In the genomic region with DNA sequence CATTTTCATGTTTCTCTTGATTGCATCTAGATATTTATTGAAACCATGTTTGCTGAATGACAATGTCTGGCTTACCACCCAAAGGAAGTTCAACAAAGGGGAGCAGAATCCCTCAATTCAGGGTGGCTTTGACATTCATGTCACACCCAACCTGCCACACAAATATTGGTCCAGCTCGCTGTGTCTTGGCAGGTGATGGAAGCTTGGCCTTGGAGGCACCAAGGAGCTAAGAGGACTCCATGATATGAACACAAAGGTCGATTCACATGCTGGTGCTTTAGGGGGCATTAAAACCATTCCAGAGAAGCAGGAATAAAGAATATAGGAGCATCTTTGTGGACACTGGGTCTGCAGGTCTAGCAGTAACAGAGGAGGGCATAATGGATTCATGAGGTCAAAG, we compare ENCODE assay signal across 1 cellular context.
TF ChIP-seq lines count a peak whose summit lies in the region.

No MANE protein-coding gene starts in this region.

TF ChIP-seq in K562, 482 proteins besides CTCF, POLR2A, EP300 and RAD21 (continued from another document):
- TF ChIP-seq NR4A1 (CRISPR knock-in tag; IDR thresholded peaks at IDR 0.05): no peak
- peak; percentile 77 for TF ChIP-seq NR4A1 (tag; IDR thresholded peaks at IDR 0.05)
- no peak for TF ChIP-seq CAMTA2 (CRISPR knock-in tag; conservative IDR thresholded peaks at IDR 0.05)
- TF ChIP-seq, protein P1, sequence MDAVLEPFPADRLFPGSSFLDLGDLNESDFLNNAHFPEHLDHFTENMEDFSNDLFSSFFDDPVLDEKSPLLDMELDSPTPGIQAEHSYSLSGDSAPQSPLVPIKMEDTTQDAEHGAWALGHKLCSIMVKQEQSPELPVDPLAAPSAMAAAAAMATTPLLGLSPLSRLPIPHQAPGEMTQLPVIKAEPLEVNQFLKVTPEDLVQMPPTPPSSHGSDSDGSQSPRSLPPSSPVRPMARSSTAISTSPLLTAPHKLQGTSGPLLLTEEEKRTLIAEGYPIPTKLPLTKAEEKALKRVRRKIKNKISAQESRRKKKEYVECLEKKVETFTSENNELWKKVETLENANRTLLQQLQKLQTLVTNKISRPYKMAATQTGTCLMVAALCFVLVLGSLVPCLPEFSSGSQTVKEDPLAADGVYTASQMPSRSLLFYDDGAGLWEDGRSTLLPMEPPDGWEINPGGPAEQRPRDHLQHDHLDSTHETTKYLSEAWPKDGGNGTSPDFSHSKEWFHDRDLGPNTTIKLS (IDR thresholded peaks at IDR 0.05; ENCODE audit: borderline replicate concordance, low read depth): no peak
- TF ChIP-seq, protein P2, sequence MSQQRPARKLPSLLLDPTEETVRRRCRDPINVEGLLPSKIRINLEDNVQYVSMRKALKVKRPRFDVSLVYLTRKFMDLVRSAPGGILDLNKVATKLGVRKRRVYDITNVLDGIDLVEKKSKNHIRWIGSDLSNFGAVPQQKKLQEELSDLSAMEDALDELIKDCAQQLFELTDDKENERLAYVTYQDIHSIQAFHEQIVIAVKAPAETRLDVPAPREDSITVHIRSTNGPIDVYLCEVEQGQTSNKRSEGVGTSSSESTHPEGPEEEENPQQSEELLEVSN (IDR thresholded peaks at IDR 0.05; ENCODE audit: borderline replicate concordance in 1 of 2, extremely low read depth in 1 of 2, insufficient read depth in 1 of 2, insufficient read length in 1 of 2, low read depth in 1 of 2, low read length in 1 of 2, poor library complexity in 1 of 2, severe bottlenecking in 1 of 2): no peak
- TF ChIP-seq BDP1 (IDR thresholded peaks at IDR 0.05; ENCODE audit: insufficient read depth, insufficient read length): no peak
- no peak for TF ChIP-seq GATAD2A (IDR thresholded peaks at IDR 0.05)
- TF ChIP-seq PCBP1 (IDR thresholded peaks at IDR 0.05; ENCODE audit: low read depth, low read length, poor library complexity, severe bottlenecking): no peak
- no peak for TF ChIP-seq ZNF717 (CRISPR knock-in tag; IDR thresholded peaks at IDR 0.05)
- TF ChIP-seq NUFIP1 (IDR thresholded peaks at IDR 0.05; ENCODE audit: partially characterized antibody): no peak
- TF ChIP-seq HMGN3 (IDR thresholded peaks at IDR 0.05; ENCODE audit: borderline replicate concordance, extremely low read depth, insufficient read length, low read depth, low read length): no peak
- no peak for TF ChIP-seq NFIC (IDR thresholded peaks at IDR 0.05)
- no peak for TF ChIP-seq FOSL1 (tag; conservative IDR thresholded peaks at IDR 0.05)
- TF ChIP-seq, protein P3, sequence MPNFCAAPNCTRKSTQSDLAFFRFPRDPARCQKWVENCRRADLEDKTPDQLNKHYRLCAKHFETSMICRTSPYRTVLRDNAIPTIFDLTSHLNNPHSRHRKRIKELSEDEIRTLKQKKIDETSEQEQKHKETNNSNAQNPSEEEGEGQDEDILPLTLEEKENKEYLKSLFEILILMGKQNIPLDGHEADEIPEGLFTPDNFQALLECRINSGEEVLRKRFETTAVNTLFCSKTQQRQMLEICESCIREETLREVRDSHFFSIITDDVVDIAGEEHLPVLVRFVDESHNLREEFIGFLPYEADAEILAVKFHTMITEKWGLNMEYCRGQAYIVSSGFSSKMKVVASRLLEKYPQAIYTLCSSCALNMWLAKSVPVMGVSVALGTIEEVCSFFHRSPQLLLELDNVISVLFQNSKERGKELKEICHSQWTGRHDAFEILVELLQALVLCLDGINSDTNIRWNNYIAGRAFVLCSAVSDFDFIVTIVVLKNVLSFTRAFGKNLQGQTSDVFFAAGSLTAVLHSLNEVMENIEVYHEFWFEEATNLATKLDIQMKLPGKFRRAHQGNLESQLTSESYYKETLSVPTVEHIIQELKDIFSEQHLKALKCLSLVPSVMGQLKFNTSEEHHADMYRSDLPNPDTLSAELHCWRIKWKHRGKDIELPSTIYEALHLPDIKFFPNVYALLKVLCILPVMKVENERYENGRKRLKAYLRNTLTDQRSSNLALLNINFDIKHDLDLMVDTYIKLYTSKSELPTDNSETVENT (CRISPR knock-in tag; IDR thresholded peaks at IDR 0.05): no peak
- TF ChIP-seq E2F3 (CRISPR knock-in tag; IDR thresholded peaks at IDR 0.05): no peak
- TF ChIP-seq LCOR (CRISPR knock-in tag; IDR thresholded peaks at IDR 0.05): no peak
- no peak for TF ChIP-seq OTX1 (CRISPR knock-in tag; IDR thresholded peaks at IDR 0.05)
- no peak for TF ChIP-seq JUNB (CRISPR knock-in tag; conservative IDR thresholded peaks at IDR 0.05)
- no peak for TF ChIP-seq NCOR1 (IDR thresholded peaks at IDR 0.05)
- TF ChIP-seq, protein P4, sequence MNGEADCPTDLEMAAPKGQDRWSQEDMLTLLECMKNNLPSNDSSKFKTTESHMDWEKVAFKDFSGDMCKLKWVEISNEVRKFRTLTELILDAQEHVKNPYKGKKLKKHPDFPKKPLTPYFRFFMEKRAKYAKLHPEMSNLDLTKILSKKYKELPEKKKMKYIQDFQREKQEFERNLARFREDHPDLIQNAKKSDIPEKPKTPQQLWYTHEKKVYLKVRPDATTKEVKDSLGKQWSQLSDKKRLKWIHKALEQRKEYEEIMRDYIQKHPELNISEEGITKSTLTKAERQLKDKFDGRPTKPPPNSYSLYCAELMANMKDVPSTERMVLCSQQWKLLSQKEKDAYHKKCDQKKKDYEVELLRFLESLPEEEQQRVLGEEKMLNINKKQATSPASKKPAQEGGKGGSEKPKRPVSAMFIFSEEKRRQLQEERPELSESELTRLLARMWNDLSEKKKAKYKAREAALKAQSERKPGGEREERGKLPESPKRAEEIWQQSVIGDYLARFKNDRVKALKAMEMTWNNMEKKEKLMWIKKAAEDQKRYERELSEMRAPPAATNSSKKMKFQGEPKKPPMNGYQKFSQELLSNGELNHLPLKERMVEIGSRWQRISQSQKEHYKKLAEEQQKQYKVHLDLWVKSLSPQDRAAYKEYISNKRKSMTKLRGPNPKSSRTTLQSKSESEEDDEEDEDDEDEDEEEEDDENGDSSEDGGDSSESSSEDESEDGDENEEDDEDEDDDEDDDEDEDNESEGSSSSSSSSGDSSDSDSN (IDR thresholded peaks at IDR 0.05; ENCODE audit: borderline replicate concordance in 1 of 2, low read depth in 2 of 2, low read length in 2 of 2): no peak
- no peak for TF ChIP-seq NR2C1 (IDR thresholded peaks at IDR 0.05)
- TF ChIP-seq NR2C1 (tag; IDR thresholded peaks at IDR 0.05): peak; percentile 62; the same call in 1 of the 2 replicates
- no peak for TF ChIP-seq TAF1 (IDR thresholded peaks at IDR 0.05; ENCODE audit: control insufficient read depth, extremely low read depth, insufficient read depth, low read length, severe bottlenecking)
- TF ChIP-seq ZNF586 (CRISPR knock-in tag; conservative IDR thresholded peaks at IDR 0.05): no peak
- TF ChIP-seq, protein P5, sequence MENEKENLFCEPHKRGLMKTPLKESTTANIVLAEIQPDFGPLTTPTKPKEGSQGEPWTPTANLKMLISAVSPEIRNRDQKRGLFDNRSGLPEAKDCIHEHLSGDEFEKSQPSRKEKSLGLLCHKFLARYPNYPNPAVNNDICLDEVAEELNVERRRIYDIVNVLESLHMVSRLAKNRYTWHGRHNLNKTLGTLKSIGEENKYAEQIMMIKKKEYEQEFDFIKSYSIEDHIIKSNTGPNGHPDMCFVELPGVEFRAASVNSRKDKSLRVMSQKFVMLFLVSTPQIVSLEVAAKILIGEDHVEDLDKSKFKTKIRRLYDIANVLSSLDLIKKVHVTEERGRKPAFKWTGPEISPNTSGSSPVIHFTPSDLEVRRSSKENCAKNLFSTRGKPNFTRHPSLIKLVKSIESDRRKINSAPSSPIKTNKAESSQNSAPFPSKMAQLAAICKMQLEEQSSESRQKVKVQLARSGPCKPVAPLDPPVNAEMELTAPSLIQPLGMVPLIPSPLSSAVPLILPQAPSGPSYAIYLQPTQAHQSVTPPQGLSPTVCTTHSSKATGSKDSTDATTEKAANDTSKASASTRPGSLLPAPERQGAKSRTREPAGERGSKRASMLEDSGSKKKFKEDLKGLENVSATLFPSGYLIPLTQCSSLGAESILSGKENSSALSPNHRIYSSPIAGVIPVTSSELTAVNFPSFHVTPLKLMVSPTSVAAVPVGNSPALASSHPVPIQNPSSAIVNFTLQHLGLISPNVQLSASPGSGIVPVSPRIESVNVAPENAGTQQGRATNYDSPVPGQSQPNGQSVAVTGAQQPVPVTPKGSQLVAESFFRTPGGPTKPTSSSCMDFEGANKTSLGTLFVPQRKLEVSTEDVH (IDR thresholded peaks at IDR 0.05; ENCODE audit: low read depth, partially characterized antibody): no peak
- no peak for TF ChIP-seq CBFA2T3 (IDR thresholded peaks at IDR 0.05)
- TF ChIP-seq, protein P6, sequence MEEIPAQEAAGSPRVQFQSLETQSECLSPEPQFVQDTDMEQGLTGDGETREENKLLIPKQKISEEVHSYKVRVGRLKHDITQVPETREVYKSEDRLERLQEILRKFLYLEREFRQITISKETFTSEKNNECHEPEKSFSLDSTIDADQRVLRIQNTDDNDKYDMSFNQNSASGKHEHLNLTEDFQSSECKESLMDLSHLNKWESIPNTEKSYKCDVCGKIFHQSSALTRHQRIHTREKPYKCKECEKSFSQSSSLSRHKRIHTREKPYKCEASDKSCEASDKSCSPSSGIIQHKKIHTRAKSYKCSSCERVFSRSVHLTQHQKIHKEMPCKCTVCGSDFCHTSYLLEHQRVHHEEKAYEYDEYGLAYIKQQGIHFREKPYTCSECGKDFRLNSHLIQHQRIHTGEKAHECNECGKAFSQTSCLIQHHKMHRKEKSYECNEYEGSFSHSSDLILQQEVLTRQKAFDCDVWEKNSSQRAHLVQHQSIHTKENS (CRISPR knock-in tag; IDR thresholded peaks at IDR 0.05): no peak
- TF ChIP-seq DDX20 (tag; IDR thresholded peaks at IDR 0.05; ENCODE audit: low read depth): no peak
- TF ChIP-seq, protein P7, sequence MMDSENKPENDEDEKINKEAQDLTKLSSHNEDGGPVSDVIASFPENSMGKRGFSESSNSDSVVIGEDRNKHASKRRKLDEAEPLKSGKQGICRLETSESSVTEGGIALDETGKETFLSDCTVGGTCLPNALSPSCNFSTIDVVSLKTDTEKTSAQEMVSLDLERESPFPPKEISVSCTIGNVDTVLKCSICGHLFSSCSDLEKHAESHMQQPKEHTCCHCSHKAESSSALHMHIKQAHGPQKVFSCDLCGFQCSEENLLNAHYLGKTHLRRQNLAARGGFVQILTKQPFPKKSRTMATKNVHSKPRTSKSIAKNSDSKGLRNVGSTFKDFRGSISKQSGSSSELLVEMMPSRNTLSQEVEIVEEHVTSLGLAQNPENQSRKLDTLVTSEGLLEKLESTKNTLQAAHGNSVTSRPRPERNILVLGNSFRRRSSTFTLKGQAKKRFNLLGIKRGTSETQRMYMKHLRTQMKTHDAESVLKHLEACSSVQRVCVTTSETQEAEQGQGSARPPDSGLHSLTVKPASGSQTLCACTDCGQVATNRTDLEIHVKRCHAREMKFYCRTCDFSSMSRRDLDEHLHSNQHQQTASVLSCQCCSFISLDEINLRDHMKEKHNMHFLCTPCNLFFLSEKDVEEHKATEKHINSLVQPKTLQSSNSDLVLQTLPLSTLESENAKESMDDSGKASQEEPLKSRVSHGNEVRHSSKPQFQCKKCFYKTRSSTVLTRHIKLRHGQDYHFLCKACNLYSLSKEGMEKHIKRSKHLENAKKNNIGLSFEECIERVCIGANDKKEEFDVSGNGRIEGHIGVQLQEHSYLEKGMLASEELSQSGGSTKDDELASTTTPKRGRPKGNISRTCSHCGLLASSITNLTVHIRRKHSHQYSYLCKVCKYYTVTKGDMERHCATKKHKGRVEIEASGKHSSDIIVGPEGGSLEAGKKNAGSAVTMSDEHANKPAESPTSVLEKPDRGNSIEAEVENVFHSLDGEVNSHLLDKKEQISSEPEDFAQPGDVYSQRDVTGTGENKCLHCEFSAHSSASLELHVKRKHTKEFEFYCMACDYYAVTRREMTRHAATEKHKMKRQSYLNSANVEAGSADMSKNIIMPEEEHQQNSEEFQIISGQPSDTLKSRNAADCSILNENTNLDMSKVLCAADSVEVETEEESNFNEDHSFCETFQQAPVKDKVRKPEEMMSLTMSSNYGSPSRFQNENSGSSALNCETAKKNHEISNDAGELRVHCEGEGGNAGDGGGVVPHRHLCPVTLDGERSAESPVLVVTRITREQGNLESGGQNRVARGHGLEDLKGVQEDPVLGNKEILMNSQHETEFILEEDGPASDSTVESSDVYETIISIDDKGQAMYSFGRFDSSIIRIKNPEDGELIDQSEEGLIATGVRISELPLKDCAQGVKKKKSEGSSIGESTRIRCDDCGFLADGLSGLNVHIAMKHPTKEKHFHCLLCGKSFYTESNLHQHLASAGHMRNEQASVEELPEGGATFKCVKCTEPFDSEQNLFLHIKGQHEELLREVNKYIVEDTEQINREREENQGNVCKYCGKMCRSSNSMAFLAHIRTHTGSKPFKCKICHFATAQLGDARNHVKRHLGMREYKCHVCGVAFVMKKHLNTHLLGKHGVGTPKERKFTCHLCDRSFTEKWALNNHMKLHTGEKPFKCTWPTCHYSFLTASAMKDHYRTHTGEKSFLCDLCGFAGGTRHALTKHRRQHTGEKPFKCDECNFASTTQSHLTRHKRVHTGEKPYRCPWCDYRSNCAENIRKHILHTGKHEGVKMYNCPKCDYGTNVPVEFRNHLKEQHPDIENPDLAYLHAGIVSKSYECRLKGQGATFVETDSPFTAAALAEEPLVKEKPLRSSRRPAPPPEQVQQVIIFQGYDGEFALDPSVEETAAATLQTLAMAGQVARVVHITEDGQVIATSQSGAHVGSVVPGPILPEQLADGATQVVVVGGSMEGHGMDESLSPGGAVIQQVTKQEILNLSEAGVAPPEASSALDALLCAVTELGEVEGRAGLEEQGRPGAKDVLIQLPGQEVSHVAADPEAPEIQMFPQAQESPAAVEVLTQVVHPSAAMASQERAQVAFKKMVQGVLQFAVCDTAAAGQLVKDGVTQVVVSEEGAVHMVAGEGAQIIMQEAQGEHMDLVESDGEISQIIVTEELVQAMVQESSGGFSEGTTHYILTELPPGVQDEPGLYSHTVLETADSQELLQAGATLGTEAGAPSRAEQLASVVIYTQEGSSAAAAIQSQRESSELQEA (IDR thresholded peaks at IDR 0.05; ENCODE audit: low read depth): no peak
- no peak for TF ChIP-seq PML (IDR thresholded peaks at IDR 0.05; ENCODE audit: low read length)
- TF ChIP-seq SREBF1 (IDR thresholded peaks at IDR 0.05; ENCODE audit: borderline replicate concordance, low read depth, low read length): no peak
- TF ChIP-seq, protein P8, sequence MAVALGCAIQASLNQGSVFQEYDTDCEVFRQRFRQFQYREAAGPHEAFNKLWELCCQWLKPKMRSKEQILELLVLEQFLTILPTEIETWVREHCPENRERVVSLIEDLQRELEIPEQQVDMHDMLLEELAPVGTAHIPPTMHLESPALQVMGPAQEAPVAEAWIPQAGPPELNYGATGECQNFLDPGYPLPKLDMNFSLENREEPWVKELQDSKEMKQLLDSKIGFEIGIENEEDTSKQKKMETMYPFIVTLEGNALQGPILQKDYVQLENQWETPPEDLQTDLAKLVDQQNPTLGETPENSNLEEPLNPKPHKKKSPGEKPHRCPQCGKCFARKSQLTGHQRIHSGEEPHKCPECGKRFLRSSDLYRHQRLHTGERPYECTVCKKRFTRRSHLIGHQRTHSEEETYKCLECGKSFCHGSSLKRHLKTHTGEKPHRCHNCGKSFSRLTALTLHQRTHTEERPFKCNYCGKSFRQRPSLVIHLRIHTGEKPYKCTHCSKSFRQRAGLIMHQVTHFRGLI (CRISPR knock-in tag; IDR thresholded peaks at IDR 0.05): no peak
